29 cellular contexts compared by ENCODE assay signal in genomic region chr7:51268859-51269258, GRCh38. TPM values are rescaled to one million over a fixed set of nuclear protein-coding genes. Genes with fewer than 3 reads are reported as not detected.
"Had no signal": no experiment of that assay in that cellular context is flagged by ENCODE, and none has a peak within 500 bp of the region (broad histone marks: within the 10 kb centered on the region; RNA-seq: fewer than 3 reads in every experiment).

No MANE protein-coding gene starts in this region.

- DNase-seq: activated CD4-positive, alpha-beta memory T cell treated with anti-CD3 and anti-CD28 coated beads for 36 hours; activated CD4-positive, alpha-beta T cell treated with anti-CD3 and anti-CD28 coated beads, Interleukin-2, amount 10 ng/mL, durations not matched to agents 24 days and 14 days; activated CD4-positive, CD25-positive, alpha-beta regulatory T cell treated with anti-CD3 and anti-CD28 coated beads, Interleukin-2, amount 50 U/mL, for 72 hours; activated CD8-positive, alpha-beta memory T cell treated with anti-CD3 and anti-CD28 coated beads, Interleukin-2, amount 50 U/mL, for 4 hours; activated naive CD8-positive, alpha-beta T cell treated with anti-CD3 and anti-CD28 coated beads, Interleukin-2, amount 50 U/mL, for 24 hours; activated T-cell treated with anti-CD3 and anti-CD28 coated beads, Interleukin-2, amount 50 U/mL, for 1 hour; dermis blood vessel endothelial cell; effector memory CD4-positive, alpha-beta T cell; heart left ventricle; immature natural killer cell; lower lobe of right lung; mesenchymal stem cell; retina; stimulated activated CD4-positive, alpha-beta T cell treated with anti-CD3 and anti-CD28 coated beads, Interleukin-12 subunit alpha, Interleukin-12 subunit beta, amount 100 ng/mL, for 4 hours; stimulated activated CD4-positive, alpha-beta T cell treated with anti-CD3 and anti-CD28 coated beads, Interleukin-4, amount 100 ng/mL, for 1 hour; T-helper 17 cell; T1000; thyroid gland had no signal

- H3K27me3 ChIP-seq: breast epithelium, gastroesophageal sphincter, heart left ventricle, thyroid gland, upper lobe of left lung had no signal

- H3K4me1 ChIP-seq: breast epithelium, lower lobe of right lung had no signal

- H3K9me3 ChIP-seq: breast epithelium, gastroesophageal sphincter, heart left ventricle, lower lobe of right lung, thyroid gland, upper lobe of left lung had no signal

- H3K27ac ChIP-seq: gastroesophageal sphincter, heart left ventricle, lower lobe of right lung, skin epidermis, thyroid gland, upper lobe of left lung had no signal

- H3K4me3 ChIP-seq: breast epithelium, gastroesophageal sphincter, heart left ventricle, lower lobe of right lung, skin epidermis, thyroid gland, upper lobe of left lung had no signal

- ATAC-seq: activated naive CD8-positive, alpha-beta T cell treated with anti-CD3 and anti-CD28 coated beads, Interleukin-2, amount 50 U/mL, for 24 hours; gastroesophageal sphincter; left lobe of liver; sciatic nerve; stimulated activated effector memory CD8-positive, alpha-beta T cell treated with anti-CD3 and anti-CD28 coated beads, Interleukin-12 subunit alpha, Interleukin-12 subunit beta, amount 100 ng/mL, for 72 hours; T-helper 17 cell had no signal

- H3K36me3 ChIP-seq: breast epithelium, gastroesophageal sphincter, heart left ventricle, lower lobe of right lung, thyroid gland, upper lobe of left lung had no signal

RNA-seq across cellular contexts. Expression of gene COBL, which starts 47.8 kb away (rescaled TPM):
- total RNA-seq: activated CD4-positive, alpha-beta memory T cell treated with anti-CD3 and anti-CD28 coated beads for 36 hours; activated CD4-positive, alpha-beta T cell treated with anti-CD3 and anti-CD28 coated beads, Interleukin-2, amount 10 ng/mL, durations not matched to agents 24 days and 14 days; activated CD8-positive, alpha-beta memory T cell treated with anti-CD3 and anti-CD28 coated beads for 36 hours; fibroblast of villous mesenchyme; natural killer cell treated with Interleukin-12 subunit alpha and Interleukin-12 subunit beta and Interleukin-15 and Interleukin-18, amount 100 ng/mL, for 72 hours; osteocyte; T-helper 17 cell had no signal
